Comparison of ENCODE assay signal across 16 cellular contexts in genomic region chr13:22275393-22275792, GRCh38.
DNase-seq lines count a peak whose midpoint lies in the region; ATAC-seq lines count a peak whose summit lies in the region.
"Had no signal": no experiment of that assay in that cellular context is flagged by ENCODE, and none has a peak within 500 bp of the region (broad histone marks: within the 10 kb centered on the region; RNA-seq: fewer than 3 reads in every experiment).

No MANE protein-coding gene starts in this region.

- H3K36me3 Mint-ChIP-seq in effector memory CD8-positive, alpha-beta T cell (ENCODE audit: insufficient read depth) = no peaks in the 10 kb centered on the region
- H3K36me3 Mint-ChIP-seq: CD14-positive monocyte; CD8-positive, alpha-beta memory T cell had no signal

- no peaks in the 10 kb centered on the region for H3K27me3 Mint-ChIP-seq in effector memory CD8-positive, alpha-beta T cell
- H3K27me3 Mint-ChIP-seq: CD4-positive, alpha-beta T cell; CD8-positive, alpha-beta memory T cell had no signal

- peak; percentile 58 for DNase-seq in DMS79 treated with DMSO at 0.1 percent for 48 hours (lab: John Stamatoyannopoulos, UW)
- DNase-seq in DMS79 (lab: John Stamatoyannopoulos, UW) = no peak
- DNase-seq in Daoy (ENCODE audit: low read depth) = peak; percentile 35
- DNase-seq in effector memory CD8-positive, alpha-beta T cell = no peak
- no peak for DNase-seq in MV-4-11 (lab: John Stamatoyannopoulos, UW)
- DNase-seq in NCI-H2029 (lab: John Stamatoyannopoulos, UW) = no peak
- DNase-seq: 8988T; ACHN; CD4-positive, alpha-beta T cell; CD8-positive, alpha-beta memory T cell; DMS 273 treated with DMSO at 0.1 percent for 48 hours; GOT3; HFFc6 had no signal

- H3K27ac Mint-ChIP-seq in effector memory CD8-positive, alpha-beta T cell = peak overlapping the region; percentile 29 to 33
- H3K27ac Mint-ChIP-seq: CD14-positive monocyte; CD4-positive, alpha-beta T cell; HFFc6 had no signal

- peaks cover 1 to 12% of the 10 kb centered on the region in 2 donors for H3K4me1 Mint-ChIP-seq in effector memory CD8-positive, alpha-beta T cell (ENCODE audit: low read depth in 2 of 2)
- H3K4me1 Mint-ChIP-seq: CD14-positive monocyte had no signal

- no peaks in the 10 kb centered on the region for H3K9me3 Mint-ChIP-seq in effector memory CD8-positive, alpha-beta T cell
- H3K9me3 Mint-ChIP-seq: CD4-positive, alpha-beta T cell; CD8-positive, alpha-beta memory T cell had no signal

- no peak for ATAC-seq in effector memory CD8-positive, alpha-beta T cell (replicated peaks)
- ATAC-seq in HG02938 (IDR thresholded peaks at IDR 0.05; ENCODE audit: unreplicated experiment) = no peak
- ATAC-seq: A549 had no signal

- H3K4me3 Mint-ChIP-seq in effector memory CD8-positive, alpha-beta T cell = no peak overlapping the region
- H3K4me3 Mint-ChIP-seq: CD14-positive monocyte; CD4-positive, alpha-beta T cell; CD8-positive, alpha-beta memory T cell; HFFc6 had no signal

Comparison
In these comparisons a context has a peak if more than half of its experiments do, and no peak if none do; other contexts are left out.
1. DNase-seq: peak in DMS79 treated with DMSO at 0.1 percent for 48 hours (single experiment) and Daoy (single experiment); none in DMS79 (single experiment), effector memory CD8-positive, alpha-beta T cell (0 of 3), MV-4-11 (single experiment) and NCI-H2029 (single experiment).